Comparison of ENCODE assay signal across 16 cellular contexts in genomic region chr15:51104512-51104911, GRCh38. TPM values are rescaled to one million over a fixed set of nuclear protein-coding genes. Genes with fewer than 3 reads are reported as not detected.
DNase-seq lines count a peak whose midpoint lies in the region; ATAC-seq, FAIRE-seq and TF ChIP-seq lines count a peak whose summit lies in the region.
"Had no signal": no experiment of that assay in that cellular context is flagged by ENCODE, and none has a peak within 500 bp of the region (broad histone marks: within the 10 kb centered on the region; RNA-seq: fewer than 3 reads in every experiment).

No MANE protein-coding gene starts in this region.

- no peaks in the 10 kb centered on the region for H3K36me3 Mint-ChIP-seq in CD8-positive, alpha-beta T cell

- H3K36me3 ChIP-seq in esophagus squamous epithelium: no peaks in the 10 kb centered on the region
- H3K36me3 ChIP-seq in mesenchymal stem cell (ENCODE audit: control insufficient read depth in 1 of 2, insufficient read depth in 2 of 2, low read depth in 1 of 2, low read length in 2 of 2): no peaks in the 10 kb centered on the region
- H3K36me3 ChIP-seq in tibial nerve: no peaks in the 10 kb centered on the region
- no peaks in the 10 kb centered on the region for H3K36me3 ChIP-seq in CD8-positive, alpha-beta T cell (ENCODE audit: insufficient read depth, low read length)
- H3K36me3 ChIP-seq: HAP-1 had no signal

- H3K23ac ChIP-seq in mesenchymal stem cell (ENCODE audit: low read length in 2 of 2): no peak overlapping the region

- H3K4me3 ChIP-seq in esophagus squamous epithelium (peak overlapping the region in 1 of 4 donors; percentile 30), mesenchymal stem cell (ENCODE audit: insufficient read depth in 1 of 2, low read depth in 1 of 2, low read length in 2 of 2) (peak overlapping the region in 1 of 2 experiments; percentile 68), tibial nerve (no peak overlapping the region)
- H3K4me3 ChIP-seq in CD8-positive, alpha-beta T cell (ENCODE audit: low read depth, low read length): no peak overlapping the region
- H3K4me3 ChIP-seq: HAP-1 had no signal

- intact Hi-C loops in esophagus squamous epithelium (cut with DNase I): no loop called here
- intact Hi-C loops in CD8-positive, alpha-beta T cell (cut with DNase I, micrococcal nuclease): no loop called here

- H3K9me3 Mint-ChIP-seq in CD8-positive, alpha-beta T cell: no peaks in the 10 kb centered on the region

- no peak overlapping the region for H3K4me2 ChIP-seq in mesenchymal stem cell (ENCODE audit: low read length, poor library complexity, severe bottlenecking)

- no peaks in the 10 kb centered on the region for H3K27me3 ChIP-seq in esophagus squamous epithelium
- H3K27me3 ChIP-seq in mesenchymal stem cell (ENCODE audit: control insufficient read depth in 1 of 2, insufficient read depth in 1 of 2, low read length in 2 of 2): peaks cover 0 to 32% of the 10 kb centered on the region in 2 experiments
- H3K27me3 ChIP-seq in tibial nerve: no peaks in the 10 kb centered on the region
- H3K27me3 ChIP-seq in CD8-positive, alpha-beta T cell (ENCODE audit: insufficient read depth, low read length): no peaks in the 10 kb centered on the region

- peaks cover 27% of the 10 kb centered on the region for H3K27me3 Mint-ChIP-seq in CD8-positive, alpha-beta T cell (ENCODE audit: low read depth)

- FAIRE-seq in HTR-8/SVneo (lab: Jason Lieb, UNC): no peak
- FAIRE-seq: TTC549 had no signal

- H4K8ac ChIP-seq in mesenchymal stem cell (ENCODE audit: low read length): no peak overlapping the region

- H3K4me1 Mint-ChIP-seq in CD8-positive, alpha-beta T cell (ENCODE audit: low read depth): no peaks in the 10 kb centered on the region

- no peak overlapping the region for H2BK120ac ChIP-seq in mesenchymal stem cell (ENCODE audit: low read depth, low read length)

- H3K27ac Mint-ChIP-seq in CD8-positive, alpha-beta T cell: no peak overlapping the region

- H3K27ac ChIP-seq in esophagus squamous epithelium (peak overlapping the region; percentile 21 to 78 (median 62)), mesenchymal stem cell (ENCODE audit: low read length, poor library complexity, severe bottlenecking) (no peak overlapping the region), tibial nerve (peak overlapping the region in 1 of 4 donors; percentile 39)
- no peak overlapping the region for H3K27ac ChIP-seq in CD8-positive, alpha-beta T cell (ENCODE audit: low read depth, low read length)

- no peak for ATAC-seq in CD8-positive, alpha-beta T cell

- TF ChIP-seq EP300 in tibial nerve (IDR thresholded peaks at IDR 0.05): peak in 1 of 2 donors; percentile 85

- TF ChIP-seq POLR2A in esophagus squamous epithelium (IDR thresholded peaks at IDR 0.05) (peak in 1 of 4 donors; percentile 44), tibial nerve (IDR thresholded peaks at IDR 0.05) (no peak)

- peak overlapping the region; percentile 74 for H3K9ac ChIP-seq in mesenchymal stem cell (ENCODE audit: low read length)

- TF ChIP-seq CTCF in esophagus squamous epithelium (IDR thresholded peaks at IDR 0.05) (no peak), tibial nerve (IDR thresholded peaks at IDR 0.05) (no peak)
- no peak for TF ChIP-seq CTCF in CD8-positive, alpha-beta T cell (IDR thresholded peaks at IDR 0.05)

- POLR2A ChIA-PET in CD8-positive, alpha-beta T cell (lab: Charles Lee): no interaction called here

- H3K4me3 Mint-ChIP-seq in CD8-positive, alpha-beta T cell: no peak overlapping the region

- H2AFZ ChIP-seq in mesenchymal stem cell (ENCODE audit: low read depth, low read length): no peak overlapping the region

- WGBS in esophagus squamous epithelium, 2 donors: 49 to 51% methylated on average over 2 to 3 of the region's 3 CpGs
- 32% methylated on average over 3 of the region's 3 CpGs for WGBS in mesenchymal stem cell
- 36 to 40% methylated on average over 3 of the region's 3 CpGs for WGBS in tibial nerve, 2 donors

- no peak overlapping the region for H2BK5ac ChIP-seq in mesenchymal stem cell (ENCODE audit: low read depth, low read length, poor library complexity, severe bottlenecking)

- H2AK5ac ChIP-seq in mesenchymal stem cell (ENCODE audit: low read length, severe bottlenecking): no peak overlapping the region

- H2BK12ac ChIP-seq in mesenchymal stem cell (ENCODE audit: low read length in 2 of 2): no peak overlapping the region

- no peak overlapping the region for H4K91ac ChIP-seq in mesenchymal stem cell (ENCODE audit: low read length)

- no peaks in the 10 kb centered on the region for H3K9me3 ChIP-seq in esophagus squamous epithelium
- no peaks in the 10 kb centered on the region for H3K9me3 ChIP-seq in mesenchymal stem cell (ENCODE audit: control insufficient read depth, low read length)
- no peaks in the 10 kb centered on the region for H3K9me3 ChIP-seq in tibial nerve
- no peaks in the 10 kb centered on the region for H3K9me3 ChIP-seq in CD8-positive, alpha-beta T cell (ENCODE audit: low read length)
- H3K9me3 ChIP-seq: HAP-1 had no signal

- no peak overlapping the region for H3K4ac ChIP-seq in mesenchymal stem cell (ENCODE audit: low read depth in 1 of 2, low read length in 2 of 2)

- H3K79me1 ChIP-seq in mesenchymal stem cell (replicated peaks; ENCODE audit: low read length, poor library complexity, severe bottlenecking): no peaks in the 10 kb centered on the region

- H3K14ac ChIP-seq in mesenchymal stem cell (ENCODE audit: low read length in 2 of 2): no peak overlapping the region

- H2BK15ac ChIP-seq in mesenchymal stem cell (ENCODE audit: low read depth, poor library complexity, severe bottlenecking): no peak overlapping the region

- CTCF ChIA-PET in CD8-positive, alpha-beta T cell (lab: Charles Lee): no interaction called here

- peaks cover 0 to 64% (median 12%) of the 10 kb centered on the region in 3 donors for H3K4me1 ChIP-seq in esophagus squamous epithelium
- no peaks in the 10 kb centered on the region for H3K4me1 ChIP-seq in mesenchymal stem cell (ENCODE audit: control insufficient read depth, insufficient read depth, low read depth, low read length)
- peaks cover 0 to 20% (median 0%) of the 10 kb centered on the region in 4 donors for H3K4me1 ChIP-seq in tibial nerve
- H3K4me1 ChIP-seq in CD8-positive, alpha-beta T cell (ENCODE audit: insufficient read depth, low read length): no peaks in the 10 kb centered on the region
- H3K4me1 ChIP-seq: HAP-1 had no signal

- H3K18ac ChIP-seq in mesenchymal stem cell (ENCODE audit: low read depth in 1 of 2, low read length in 2 of 2): peak overlapping the region in 1 of 2 experiments; percentile 21

- DNase-seq in M059J (ENCODE audit: low read depth): peak; percentile 67
- no peak for DNase-seq in esophagus squamous epithelium (lab: John Stamatoyannopoulos, UW)
- DNase-seq in mesenchymal stem cell: peak; percentile 24
- peak; percentile 33 to 62 for DNase-seq in tibial nerve (ENCODE audit: low spot score in 2 of 2)
- DNase-seq in CD8-positive, alpha-beta T cell: no peak
- no peak for DNase-seq in COLO668 (lab: John Stamatoyannopoulos, UW; ENCODE audit: unreplicated experiment)
- no peak for DNase-seq in NCI-H128 (lab: John Stamatoyannopoulos, UW; ENCODE audit: unreplicated experiment)
- DNase-seq in HTR-8/SVneo (ENCODE audit: insufficient read length, low spot score): no peak
- DNase-seq: activated naive CD4-positive, alpha-beta T cell treated with anti-CD3 and anti-CD28 coated beads, Interleukin-2, amount 50 U/mL, for 16 hours; cortex of kidney; DMS153; NCI-H146; NCI-H69; posterior cingulate gyrus had no signal

RNA-seq across cellular contexts. Expression of gene TNFAIP8L3, which starts 9.8 kb away (rescaled TPM):
- 1.2 and 1.3 TPM in 2 replicates for total RNA-seq in M059J (2014; rRNA removed; shearing (Covaris generic))
- total RNA-seq in esophagus squamous epithelium: 10 to 100 TPM in 2 of 4 donors, 1 to 10 TPM in 2; 3.7 to 13.1 (median 8.1) TPM
- 0.10 TPM for polyA plus RNA-seq in mesenchymal stem cell (2013, experiment 1 of 2)
- polyA plus RNA-seq in mesenchymal stem cell (2013, experiment 2 of 2): 0.10 TPM
- 10 to 100 TPM in 2 of 4 donors, 1 to 10 TPM in 2; 3.7 to 12.5 (median 10.0) TPM for total RNA-seq in tibial nerve
- total RNA-seq in CD8-positive, alpha-beta T cell: not detected

Comparison
In these comparisons a context has a peak if more than half of its experiments do, and no peak if none do; other contexts are left out.
1. DNase-seq: peak in M059J (single experiment), mesenchymal stem cell (single experiment) and tibial nerve (2 of 2); none in esophagus squamous epithelium (single experiment), CD8-positive, alpha-beta T cell (0 of 7), COLO668 (single experiment), NCI-H128 (single experiment) and HTR-8/SVneo (single experiment).
2. H3K27ac ChIP-seq: peak in esophagus squamous epithelium (4 of 4); none in mesenchymal stem cell (single experiment) and CD8-positive, alpha-beta T cell (single experiment).